Comparison of ENCODE assay signal across 20 cellular contexts in genomic region chr1:228338521-228339051, GRCh38.
DNase-seq lines count a peak whose midpoint lies in the region; ATAC-seq and TF ChIP-seq lines count a peak whose summit lies in the region.
"Had no signal": no experiment of that assay in that cellular context is flagged by ENCODE, and none has a peak within 500 bp of the region (broad histone marks: within the 10 kb centered on the region; RNA-seq: fewer than 3 reads in every experiment).

No MANE protein-coding gene starts in this region.

- TF ChIP-seq RAD21 in Ishikawa (IDR thresholded peaks at IDR 0.05; ENCODE audit: low read depth), result no peak

- H3K4me1 Mint-ChIP-seq in CD14-positive monocyte (no peaks in the 10 kb centered on the region), glutamatergic neuron (ENCODE audit: low read depth, unreplicated experiment) (no peaks in the 10 kb centered on the region), osteocyte (ENCODE audit: unreplicated experiment) (no peaks in the 10 kb centered on the region)
- H3K4me1 Mint-ChIP-seq: activated CD4-positive, alpha-beta memory T cell treated with anti-CD3 and anti-CD28 coated beads, Interleukin-2, amount 10 ng/mL, durations not matched to agents 7 days and 5 days had no signal

- DNase-seq in CD14-positive monocyte (ENCODE audit: low spot score) (peak; percentile 33), glutamatergic neuron (peak; percentile 11), osteocyte (ENCODE audit: extremely low spot score, unreplicated experiment) (peak; percentile 82), inferior parietal cortex (ENCODE audit: extremely low spot score) (no peak), midbrain (lab: John Stamatoyannopoulos, UW) (no peak), DMS153 (lab: John Stamatoyannopoulos, UW) (no peak)
- DNase-seq: activated CD4-positive, alpha-beta memory T cell treated with anti-CD3 and anti-CD28 coated beads, Interleukin-2, amount 10 ng/mL, durations not matched to agents 7 days and 5 days; activated T-cell treated with anti-CD3 and anti-CD28 coated beads, Interleukin-2, amount 50 U/mL, for 72 hours; GM23248; NCI-H1436 treated with DMSO at 0.1 percent for 48 hours; NCI-H2171 treated with DMSO at 0.1 percent for 48 hours; NCI-H69; occipital lobe; stimulated activated CD4-positive, alpha-beta T cell treated with anti-CD3 and anti-CD28 coated beads, Interleukin-2, amount 100 ng/mL, for 24 hours had no signal

- no peak for ATAC-seq in GM21786 (IDR thresholded peaks at IDR 0.05; ENCODE audit: unreplicated experiment)
- ATAC-seq: activated T-cell treated with anti-CD3 and anti-CD28 coated beads, Interleukin-2, amount 50 U/mL, for 72 hours; left lobe of liver; upper lobe of right lung had no signal

- H3K27ac Mint-ChIP-seq in CD14-positive monocyte (no peak overlapping the region), glutamatergic neuron (ENCODE audit: unreplicated experiment) (no peak overlapping the region), osteocyte (ENCODE audit: unreplicated experiment) (no peak overlapping the region)
- H3K27ac Mint-ChIP-seq: activated CD4-positive, alpha-beta memory T cell treated with anti-CD3 and anti-CD28 coated beads, Interleukin-2, amount 10 ng/mL, durations not matched to agents 7 days and 5 days; activated T-cell treated with anti-CD3 and anti-CD28 coated beads, Interleukin-2, amount 50 U/mL, for 72 hours; stimulated activated naive CD8-positive, alpha-beta T cell treated with anti-CD3 and anti-CD28 coated beads, Interleukin-15, Interleukin-2, amounts not matched to agents 100 ng/mL and 50 ng/mL, for 24 hours; T-helper 1 cell treated with Interleukin-12 subunit alpha and Interleukin-12 subunit beta and Interleukin-4 antibody, amounts not matched to agents 30 μg/mL and 1 μg/mL, for 36 hours had no signal

- H3K36me3 Mint-ChIP-seq in CD14-positive monocyte (no peaks in the 10 kb centered on the region), glutamatergic neuron (ENCODE audit: unreplicated experiment) (no peaks in the 10 kb centered on the region), osteocyte (ENCODE audit: unreplicated experiment) (no peaks in the 10 kb centered on the region)

- H3K27me3 Mint-ChIP-seq in CD14-positive monocyte (ENCODE audit: low read depth in 3 of 3) (no peaks in the 10 kb centered on the region), glutamatergic neuron (ENCODE audit: unreplicated experiment) (peaks cover 4% of the 10 kb centered on the region), osteocyte (ENCODE audit: unreplicated experiment) (no peaks in the 10 kb centered on the region)
- H3K27me3 Mint-ChIP-seq: activated CD4-positive, alpha-beta memory T cell treated with anti-CD3 and anti-CD28 coated beads, Interleukin-2, amount 10 ng/mL, durations not matched to agents 7 days and 5 days; stimulated activated naive CD8-positive, alpha-beta T cell treated with anti-CD3 and anti-CD28 coated beads, Interleukin-15, Interleukin-2, amounts not matched to agents 100 ng/mL and 50 ng/mL, for 24 hours had no signal

- no peaks in the 10 kb centered on the region for H3K9me3 Mint-ChIP-seq in CD14-positive monocyte
- H3K9me3 Mint-ChIP-seq in glutamatergic neuron (ENCODE audit: unreplicated experiment), result no peaks in the 10 kb centered on the region
- H3K9me3 Mint-ChIP-seq in osteocyte (ENCODE audit: unreplicated experiment), result no peaks in the 10 kb centered on the region
- H3K9me3 Mint-ChIP-seq: stimulated activated naive CD8-positive, alpha-beta T cell treated with anti-CD3 and anti-CD28 coated beads, Interleukin-15, Interleukin-2, amounts not matched to agents 100 ng/mL and 50 ng/mL, for 24 hours had no signal

- intact Hi-C loops in CD14-positive monocyte (cut with micrococcal nuclease), result no loop called here

- TF ChIP-seq CTCF in CD14-positive monocyte (IDR thresholded peaks at IDR 0.05) (no peak), glutamatergic neuron (IDR thresholded peaks at IDR 0.05; ENCODE audit: partially characterized antibody, unreplicated experiment) (no peak), osteocyte (IDR thresholded peaks at IDR 0.05) (no peak)

- H3K4me3 Mint-ChIP-seq in CD14-positive monocyte (no peak overlapping the region), glutamatergic neuron (ENCODE audit: unreplicated experiment) (no peak overlapping the region), osteocyte (ENCODE audit: unreplicated experiment) (no peak overlapping the region)
- H3K4me3 Mint-ChIP-seq: activated CD4-positive, alpha-beta memory T cell treated with anti-CD3 and anti-CD28 coated beads, Interleukin-2, amount 10 ng/mL, durations not matched to agents 7 days and 5 days; activated T-cell treated with anti-CD3 and anti-CD28 coated beads, Interleukin-2, amount 50 U/mL, for 72 hours; stimulated activated naive CD8-positive, alpha-beta T cell treated with anti-CD3 and anti-CD28 coated beads, Interleukin-15, Interleukin-2, amounts not matched to agents 100 ng/mL and 50 ng/mL, for 24 hours; T-helper 1 cell treated with Interleukin-12 subunit alpha and Interleukin-12 subunit beta and Interleukin-4 antibody, amounts not matched to agents 30 μg/mL and 1 μg/mL, for 36 hours had no signal

- TF ChIP-seq EP300 in Ishikawa (IDR thresholded peaks at IDR 0.05; ENCODE audit: borderline replicate concordance), result no peak

TF ChIP-seq in Ishikawa, 13 proteins besides CTCF, POLR2A, EP300 and RAD21:
- TF ChIP-seq EGR1 (IDR thresholded peaks at IDR 0.05), result no peak
- TF ChIP-seq ZBTB7A (IDR thresholded peaks at IDR 0.05; ENCODE audit: low read depth), result 0 out of 2 replicates have a peak, but pooled peaks have one; percentile 1
- no peak for TF ChIP-seq TCF12 (IDR thresholded peaks at IDR 0.05; ENCODE audit: low read depth)

Comparison
In these comparisons a context has a peak if more than half of its experiments do, and no peak if none do; other contexts are left out.
1. DNase-seq: peak in CD14-positive monocyte (single experiment), glutamatergic neuron (single experiment) and osteocyte (single experiment); none in inferior parietal cortex (single experiment), midbrain (single experiment) and DMS153 (single experiment).